ENCODE assay signal across 8 cellular contexts in genomic region chr11:61166331-61166730, GRCh38. TPM values are rescaled to one million over a fixed set of nuclear protein-coding genes. Genes with fewer than 3 reads are reported as not detected.
"Had no signal": no experiment of that assay in that cellular context is flagged by ENCODE, and none has a peak within 500 bp of the region (broad histone marks: within the 10 kb centered on the region; RNA-seq: fewer than 3 reads in every experiment).

No MANE protein-coding gene starts in this region.

RNA-seq across cellular contexts. Expression of gene PGA3, which starts 37.0 kb away (rescaled TPM):
- total RNA-seq: natural killer cell, osteocyte, pulmonary artery endothelial cell, smooth muscle cell, ureter had no signal
- polyA plus RNA-seq: naive thymus-derived CD4-positive, alpha-beta T cell; neural cell; smooth muscle cell had no signal

RNA-seq across cellular contexts. Expression of gene PGA4, which starts 55.8 kb away (rescaled TPM):
- total RNA-seq: natural killer cell, osteocyte, prostate gland, pulmonary artery endothelial cell, smooth muscle cell, ureter had no signal
- polyA plus RNA-seq: naive thymus-derived CD4-positive, alpha-beta T cell; neural cell; smooth muscle cell had no signal
